In genomic region chr7:96174812-96175211, GRCh38 we compare ENCODE assay signal across 28 cellular contexts.
DNase-seq lines count a peak whose midpoint lies in the region; ATAC-seq and TF ChIP-seq lines count a peak whose summit lies in the region.
"Had no signal": no experiment of that assay in that cellular context is flagged by ENCODE, and none has a peak within 500 bp of the region (broad histone marks: within the 10 kb centered on the region; RNA-seq: fewer than 3 reads in every experiment).

No MANE protein-coding gene starts in this region.

- peak; percentile 89 for ATAC-seq in GM23338
- ATAC-seq in GM18907 (IDR thresholded peaks at IDR 0.05; ENCODE audit: unreplicated experiment), result no peak
- ATAC-seq in GM18511 (IDR thresholded peaks at IDR 0.05; ENCODE audit: unreplicated experiment), result no peak
- ATAC-seq: activated T-helper 17 cell treated with anti-CD3 and anti-CD28 coated beads, Interleukin-2, amount 50 U/mL, for 72 hours; GM12878; stimulated activated memory B cell treated with anti-CD40 and anti-IgM and Interleukin-4, amounts not matched to agents 10 μg/mL and 1 μg/mL and 100 μg/mL, for 72 hours had no signal

- no peak overlapping the region for H3K4me2 ChIP-seq in GM23338
- H3K4me2 ChIP-seq: hepatocyte had no signal

- TF ChIP-seq CTCF in GM23338 (conservative IDR thresholded peaks at IDR 0.05; ENCODE audit: low read depth in 2 of 2), result no peak
- no peak for TF ChIP-seq CTCF in nephron (IDR thresholded peaks at IDR 0.05; ENCODE audit: unreplicated experiment in 3 of 3)
- no peak for TF ChIP-seq CTCF in BE2C (IDR thresholded peaks at IDR 0.05; ENCODE audit: low read depth, low read length)

- no peaks in the 10 kb centered on the region for H3K79me2 ChIP-seq in GM23338 (replicated peaks; ENCODE audit: insufficient read depth)
- H3K79me2 ChIP-seq: hepatocyte had no signal

- H3K4me1 Mint-ChIP-seq in GM23338, result peaks cover 19% of the 10 kb centered on the region
- peaks cover 10% of the 10 kb centered on the region for H3K4me1 Mint-ChIP-seq in nephron
- H3K4me1 Mint-ChIP-seq: activated T-helper 17 cell treated with anti-CD3 and anti-CD28 coated beads, Interleukin-2, amount 50 U/mL, for 72 hours; stimulated activated memory B cell treated with anti-CD40 and anti-IgM and Interleukin-4, amounts not matched to agents 10 μg/mL and 1 μg/mL and 100 μg/mL, for 72 hours; T-cell had no signal

- H3K27me3 ChIP-seq in GM23338 (ENCODE audit: insufficient read depth) (no peaks in the 10 kb centered on the region), BE2C (no peaks in the 10 kb centered on the region)
- H3K27me3 ChIP-seq: hepatocyte had no signal

- no peak overlapping the region for H2AFZ ChIP-seq in GM23338
- H2AFZ ChIP-seq: hepatocyte had no signal

- H3K4me1 ChIP-seq in GM23338 (ENCODE audit: insufficient read depth) (peaks cover 6% of the 10 kb centered on the region; the same call in 1 of the 2 replicates), BE2C (peaks cover 4% of the 10 kb centered on the region)

- H3K36me3 Mint-ChIP-seq in GM23338 (ENCODE audit: low read depth) (no peaks in the 10 kb centered on the region; the same call in 2 of the 3 replicates), nephron (ENCODE audit: low read depth) (peaks cover 15% of the 10 kb centered on the region)

- H3K4me3 Mint-ChIP-seq in GM23338 (no peak overlapping the region), nephron (no peak overlapping the region)
- H3K4me3 Mint-ChIP-seq: activated naive CD8-positive, alpha-beta T cell; activated T-helper 17 cell treated with anti-CD3 and anti-CD28 coated beads, Interleukin-2, amount 50 U/mL, for 72 hours; CD4-positive, CD25-positive, alpha-beta regulatory T cell; stimulated activated memory B cell treated with anti-CD40 and anti-IgM and Interleukin-4, amounts not matched to agents 10 μg/mL and 1 μg/mL and 100 μg/mL, for 72 hours; T-cell had no signal

- H3K9me3 ChIP-seq in BE2C, result no peaks in the 10 kb centered on the region
- H3K9me3 ChIP-seq: thoracic aorta had no signal

- H3K27ac Mint-ChIP-seq in GM23338 (no peak overlapping the region), nephron (peak overlapping the region in 2 of 3 experiments; percentile 10 to 35)
- H3K27ac Mint-ChIP-seq: activated naive CD8-positive, alpha-beta T cell; activated T-helper 17 cell treated with anti-CD3 and anti-CD28 coated beads, Interleukin-2, amount 50 U/mL, for 72 hours; stimulated activated memory B cell treated with anti-CD40 and anti-IgM and Interleukin-4, amounts not matched to agents 10 μg/mL and 1 μg/mL and 100 μg/mL, for 72 hours; T-cell had no signal

- H3K27me3 Mint-ChIP-seq in GM23338 (ENCODE audit: insufficient read depth, low read depth, poor library complexity), result no peaks in the 10 kb centered on the region
- no peaks in the 10 kb centered on the region for H3K27me3 Mint-ChIP-seq in nephron (ENCODE audit: low read depth)
- H3K27me3 Mint-ChIP-seq: activated naive CD8-positive, alpha-beta T cell; activated T-helper 17 cell treated with anti-CD3 and anti-CD28 coated beads, Interleukin-2, amount 50 U/mL, for 72 hours; CD4-positive, CD25-positive, alpha-beta regulatory T cell; stimulated activated memory B cell treated with anti-CD40 and anti-IgM and Interleukin-4, amounts not matched to agents 10 μg/mL and 1 μg/mL and 100 μg/mL, for 72 hours; T-cell had no signal

- H3K4me3 ChIP-seq in GM23338 (no peak overlapping the region), BE2C (ENCODE audit: low read depth, low read length) (no peak overlapping the region)
- H3K4me3 ChIP-seq: GM12878, hepatocyte, lung, thoracic aorta had no signal

- H3K36me3 ChIP-seq in GM23338 (ENCODE audit: insufficient read depth) (peaks cover 4% of the 10 kb centered on the region), BE2C (peaks cover under 1% of the 10 kb centered on the region)
- H3K36me3 ChIP-seq: thoracic aorta had no signal

- H3K9me2 ChIP-seq in GM23338 (ENCODE audit: insufficient read depth), result no peaks in the 10 kb centered on the region

- peaks cover 15% of the 10 kb centered on the region; the same call in 1 of the 2 replicates for H4K20me1 ChIP-seq in GM23338 (replicated peaks; ENCODE audit: insufficient read depth)

- H3K9me3 Mint-ChIP-seq in GM23338 (no peaks in the 10 kb centered on the region), nephron (no peaks in the 10 kb centered on the region)
- H3K9me3 Mint-ChIP-seq: activated T-helper 17 cell treated with anti-CD3 and anti-CD28 coated beads, Interleukin-2, amount 50 U/mL, for 72 hours; CD4-positive, CD25-positive, alpha-beta regulatory T cell; stimulated activated memory B cell treated with anti-CD40 and anti-IgM and Interleukin-4, amounts not matched to agents 10 μg/mL and 1 μg/mL and 100 μg/mL, for 72 hours; T-cell had no signal

- H3K27ac ChIP-seq in GM23338 (ENCODE audit: low read depth), result no peak overlapping the region
- H3K27ac ChIP-seq: hepatocyte, thoracic aorta had no signal

- DNase-seq in GM23338 (ENCODE audit: low spot score), result peak; percentile 39
- DNase-seq in NCI-H2081 (lab: John Stamatoyannopoulos, UW), result peak; percentile 66 to 86
- peak; percentile 61 for DNase-seq in globus pallidus (ENCODE audit: low spot score)
- no peak for DNase-seq in dedifferentiated amniotic fluid mesenchymal stem cell (ENCODE audit: extremely low spot score)
- no peak for DNase-seq in BE2C
- DNase-seq: activated CD4-positive, alpha-beta T cell treated with anti-CD3 and anti-CD28 coated beads for 48 hours; CD4-positive, CD25-positive, alpha-beta regulatory T cell; cerebellar nuclear complex; effector CD4-positive, alpha-beta T cell; erythroblast; foreskin fibroblast; IMR-90; NCI-H1105 treated with DMSO at 0.1 percent for 48 hours; NCI-H2227 treated with DMSO at 0.1 percent for 48 hours; NCI-H82; SIG-M5; small intestine; T-cell had no signal

- H3F3A ChIP-seq in GM23338 (replicated peaks; ENCODE audit: low read depth), result no peaks in the 10 kb centered on the region

TF ChIP-seq in GM23338, 12 proteins besides CTCF, POLR2A, EP300 and RAD21:
- TF ChIP-seq EZH2 (IDR thresholded peaks at IDR 0.05; ENCODE audit: low read depth, unreplicated experiment) (no peak), ZNF462 (CRISPR knock-in tag; IDR thresholded peaks at IDR 0.05) (peak; percentile 58; the same call in 1 of the 2 replicates)
TF ChIP-seq in GM23338: peak in this region for 1.

Comparison
In these comparisons a context has a peak if more than half of its experiments do, and no peak if none do; other contexts are left out.
1. DNase-seq: peak in GM23338 (single experiment), NCI-H2081 (2 of 2) and globus pallidus (single experiment); none in dedifferentiated amniotic fluid mesenchymal stem cell (single experiment) and BE2C (single experiment).